Comparison of ENCODE assay signal across 11 cellular contexts in genomic region chr13:109782823-109783411, GRCh38. TPM values are rescaled to one million over a fixed set of nuclear protein-coding genes. Genes with fewer than 3 reads are reported as not detected.
DNase-seq lines count a peak whose midpoint lies in the region; TF ChIP-seq lines count a peak whose summit lies in the region.
"Had no signal": no experiment of that assay in that cellular context is flagged by ENCODE, and none has a peak within 500 bp of the region (broad histone marks: within the 10 kb centered on the region; RNA-seq: fewer than 3 reads in every experiment).

No MANE protein-coding gene starts in this region.

- H3K27ac ChIP-seq in RWPE1 (peak overlapping the region; percentile 95), subcutaneous abdominal adipose tissue (ENCODE audit: low read depth, low read length) (peak overlapping the region; percentile 91)

- DNase-seq in activated naive CD4-positive, alpha-beta T cell (lab: John Stamatoyannopoulos, UW): no peak
- no peak for DNase-seq in RWPE1 (ENCODE audit: low spot score)
- DNase-seq in immature natural killer cell: peak in 2 of 3 donors; percentile 17 to 19
- no peak for DNase-seq in KBM-7
- DNase-seq in D341Med (ENCODE audit: low spot score): no peak
- no peak for DNase-seq in SW 1271 (lab: John Stamatoyannopoulos, UW)
- DNase-seq: activated CD4-positive, alpha-beta T cell treated with anti-CD3 and anti-CD28 coated beads for 1 hour; activated T-cell treated with anti-CD3 and anti-CD28 coated beads, Interleukin-2, amount 50 U/mL, for 48 hours; stimulated activated CD4-positive, alpha-beta T cell treated with anti-CD3 and anti-CD28 coated beads, Interleukin-12 subunit alpha, Interleukin-12 subunit beta, amount 100 ng/mL, for 4 hours had no signal

- no peak for TF ChIP-seq CTCF in RWPE1 (conservative IDR thresholded peaks at IDR 0.05; ENCODE audit: low read depth)

- H3K9me3 ChIP-seq in subcutaneous abdominal adipose tissue (ENCODE audit: control insufficient read depth in 5 of 5, low read length in 5 of 5): no peaks in the 10 kb centered on the region

- peaks cover 4% of the 10 kb centered on the region for H3K36me3 Mint-ChIP-seq in activated naive CD4-positive, alpha-beta T cell treated with anti-CD3 and anti-CD28 coated beads, Interleukin-2, amount 50 U/mL, for 24 hours
- peaks cover 0 to 7% (median 3%) of the 10 kb centered on the region in 3 donors for H3K36me3 Mint-ChIP-seq in immature natural killer cell

- H3K9ac ChIP-seq in subcutaneous abdominal adipose tissue (ENCODE audit: low read length in 5 of 5): no peak overlapping the region

- peaks cover 39% of the 10 kb centered on the region for H3K4me1 Mint-ChIP-seq in activated naive CD4-positive, alpha-beta T cell treated with anti-CD3 and anti-CD28 coated beads, Interleukin-2, amount 50 U/mL, for 24 hours
- H3K4me1 Mint-ChIP-seq in immature natural killer cell: peaks cover 37 to 38% of the 10 kb centered on the region in 2 donors

- H3K27me3 Mint-ChIP-seq in activated naive CD4-positive, alpha-beta T cell treated with anti-CD3 and anti-CD28 coated beads, Interleukin-2, amount 50 U/mL, for 24 hours: no peaks in the 10 kb centered on the region
- peaks cover 19 to 42% (median 26%) of the 10 kb centered on the region in 3 donors for H3K27me3 Mint-ChIP-seq in immature natural killer cell (ENCODE audit: low read depth in 3 of 3)

- no peak overlapping the region for H3K4me3 Mint-ChIP-seq in activated naive CD4-positive, alpha-beta T cell treated with anti-CD3 and anti-CD28 coated beads, Interleukin-2, amount 50 U/mL, for 24 hours
- H3K4me3 Mint-ChIP-seq in immature natural killer cell: peak overlapping the region in 3 of 5 donors; percentile 32 to 66 (median 64)

- in situ Hi-C loops in KBM-7 (cut with MboI; ENCODE audit: low pct_unique_long_range_greater_than_20kb, low sequenced_read_pairs): no loop called here

- no peaks in the 10 kb centered on the region for H3K9me3 Mint-ChIP-seq in activated naive CD4-positive, alpha-beta T cell treated with anti-CD3 and anti-CD28 coated beads, Interleukin-2, amount 50 U/mL, for 24 hours
- H3K9me3 Mint-ChIP-seq in immature natural killer cell: no peaks in the 10 kb centered on the region

- H3K36me3 ChIP-seq in subcutaneous abdominal adipose tissue (ENCODE audit: control insufficient read depth in 5 of 5, insufficient read depth in 5 of 5, low read length in 5 of 5): peaks cover 0 to 36% (median 14%) of the 10 kb centered on the region in 5 donors

- POLR2A ChIA-PET in RWPE1 (lab: Yijun Ruan, JAX; ENCODE audit: low non-redundant PET): no interaction called here

- CTCF ChIA-PET in RWPE1 (lab: Yijun Ruan, JAX): interaction anchor here (0.9 kb wide), 1 partner anchor 327 kb away, joined by 4 read pairs; no protein-coding TSS in a partner anchor

- no peaks in the 10 kb centered on the region for H3K27me3 ChIP-seq in subcutaneous abdominal adipose tissue (ENCODE audit: control insufficient read depth in 5 of 5, insufficient read depth in 4 of 5, low read length in 5 of 5)

- H3K4me3 ChIP-seq in subcutaneous abdominal adipose tissue (ENCODE audit: low read depth in 1 of 5, low read length in 5 of 5): peak overlapping the region in 4 of 5 donors; percentile 42 to 84 (median 62)

- peaks cover 0 to 83% (median 67%) of the 10 kb centered on the region in 5 donors for H3K4me1 ChIP-seq in subcutaneous abdominal adipose tissue (ENCODE audit: control insufficient read depth in 5 of 5, insufficient read depth in 5 of 5, low read length in 5 of 5)

- peak overlapping the region; percentile 68 for H3K27ac Mint-ChIP-seq in activated naive CD4-positive, alpha-beta T cell treated with anti-CD3 and anti-CD28 coated beads, Interleukin-2, amount 50 U/mL, for 24 hours
- H3K27ac Mint-ChIP-seq in immature natural killer cell: peak overlapping the region in 1 of 6 donors; percentile 57

RNA-seq across cellular contexts. Expression of gene IRS2, which starts 3.5 kb away (rescaled TPM):
- 1 to 10 TPM in 2 of 3 donors, under 1 TPM in 1; 0.57 to 2.6 (median 2.5) TPM for polyA plus RNA-seq in immature natural killer cell

Comparison
In these comparisons a context has a peak if more than half of its experiments do, and no peak if none do; other contexts are left out.
1. DNase-seq: peak in immature natural killer cell (2 of 3); none in activated naive CD4-positive, alpha-beta T cell (0 of 4), RWPE1 (single experiment), KBM-7 (single experiment), D341Med (single experiment) and SW 1271 (0 of 2).